8 cellular contexts compared by ENCODE assay signal in genomic region chr1:165632152-165632469, GRCh38. TPM values are rescaled to one million over a fixed set of nuclear protein-coding genes. Genes with fewer than 3 reads are reported as not detected.
A peak's percentile ranks its signal among the peaks of the same experiment; 100 is the strongest.
DNase-seq lines count a peak whose midpoint lies in the region; ATAC-seq and TF ChIP-seq lines count a peak whose summit lies in the region.

No MANE protein-coding gene starts in this region.

- CTCF ChIA-PET in Caco-2 (lab: Charles Lee): interaction anchor here (0.6 to 1.0 kb wide), 2 partner anchors 30 to 70 kb away, joined by 4 to 6 read pairs; no protein-coding TSS in a partner anchor

- H3K4me3 ChIP-seq in Caco-2 (ENCODE audit: low read depth, low read length) (peak overlapping the region; percentile 72), fibroblast of the aortic adventitia (ENCODE audit: low read depth, low read length) (peak overlapping the region; percentile 97), rectal smooth muscle tissue (ENCODE audit: low read length) (peak overlapping the region; percentile 90)

- H3K9me3 Mint-ChIP-seq in Caco-2 (ENCODE audit: unreplicated experiment): no peaks in the 10 kb centered on the region

- H3K27me3 ChIP-seq in Caco-2 (replicated peaks; ENCODE audit: control insufficient read depth, insufficient read depth, low read length) (no peaks in the 10 kb centered on the region), rectal smooth muscle tissue (ENCODE audit: control insufficient read depth, insufficient read depth, low read length) (no peaks in the 10 kb centered on the region)

- H3K27ac Mint-ChIP-seq in Caco-2 (ENCODE audit: unreplicated experiment): no peak overlapping the region

- H3K9ac ChIP-seq in rectal smooth muscle tissue (ENCODE audit: low read length): peak overlapping the region; percentile 53

- peaks cover 24% of the 10 kb centered on the region for H3K4me1 ChIP-seq in Caco-2
- peaks cover 12% of the 10 kb centered on the region for H3K4me1 ChIP-seq in rectal smooth muscle tissue (ENCODE audit: control insufficient read depth, insufficient read depth, low read length)

- H3K9me3 ChIP-seq in Caco-2: no peaks in the 10 kb centered on the region

- TF ChIP-seq CTCF in Caco-2 (IDR thresholded peaks at IDR 0.05; ENCODE audit: insufficient read depth in 1 of 2, low read depth in 1 of 2, low read length in 1 of 2, severe bottlenecking in 1 of 2, unreplicated experiment in 1 of 2) (no peak), fibroblast of the aortic adventitia (IDR thresholded peaks at IDR 0.05; ENCODE audit: insufficient read depth, low read length) (no peak)

- no peaks in the 10 kb centered on the region for H3K27me3 Mint-ChIP-seq in Caco-2 (ENCODE audit: insufficient read depth, unreplicated experiment)

- no peak for ATAC-seq in GM19395 (IDR thresholded peaks at IDR 0.05; ENCODE audit: unreplicated experiment)
- ATAC-seq in GM18868 (IDR thresholded peaks at IDR 0.05; ENCODE audit: unreplicated experiment): no peak

- POLR2A ChIA-PET in Caco-2 (lab: Charles Lee): interaction anchor here (0.6 kb wide), 1 partner anchor 28 kb away, joined by 4 read pairs; no protein-coding TSS in a partner anchor

- H3K36me3 Mint-ChIP-seq in Caco-2 (ENCODE audit: insufficient read depth, unreplicated experiment): peaks cover 11% of the 10 kb centered on the region

- H3K4me3 Mint-ChIP-seq in Caco-2 (ENCODE audit: unreplicated experiment): no peak overlapping the region

- H3K36me3 ChIP-seq in Caco-2 (ENCODE audit: control insufficient read depth, insufficient read depth, low read length) (no peaks in the 10 kb centered on the region), rectal smooth muscle tissue (ENCODE audit: control insufficient read depth, insufficient read depth, low read length) (no peaks in the 10 kb centered on the region)

- H3K27ac ChIP-seq in rectal smooth muscle tissue (ENCODE audit: low read depth, low read length): peak overlapping the region; percentile 91

- DNase-seq in Caco-2 (peak; percentile 50 to 66), RKO (ENCODE audit: low spot score) (peak; percentile 3), fibroblast of the aortic adventitia (ENCODE audit: low read depth) (no peak), mesenteric fat pad (ENCODE audit: low spot score) (no peak)
- no peak for DNase-seq in stimulated activated CD4-positive, alpha-beta T cell treated with anti-CD3 and anti-CD28 coated beads, Interleukin-4, amount 100 ng/mL, for 4 hours

- H3K4me1 Mint-ChIP-seq in Caco-2 (ENCODE audit: low read depth, unreplicated experiment): peaks cover 31% of the 10 kb centered on the region

- intact Hi-C loops in Caco-2 (cut with micrococcal nuclease; ENCODE audit: unreplicated experiment): loop anchor here (1.0 to 5.0 kb wide), 2 partner anchors 31 to 135 kb away; partner anchors contain the start of gene TMCO1

- TSS peak; percentile 39 for BruUV-seq in Caco-2 (replicated peaks; lab: Mats Ljungman, UMichigan)

RNA-seq across cellular contexts. Expression of gene MGST3, which starts 1.1 kb away (rescaled TPM):
- total RNA-seq in Caco-2 (2022): 173 and 193 TPM in 2 replicates
- total RNA-seq in fibroblast of the aortic adventitia (ENCODE audit: low replicate concordance): 178 and 183 TPM in 2 replicates
- total RNA-seq in mesenteric fat pad: 418 TPM

Comparison
In these comparisons a context has a peak if more than half of its experiments do, and no peak if none do; other contexts are left out.
1. DNase-seq: peak in Caco-2 (2 of 2) and RKO (single experiment); none in fibroblast of the aortic adventitia (single experiment), mesenteric fat pad (single experiment) and stimulated activated CD4-positive, alpha-beta T cell treated with anti-CD3 and anti-CD28 coated beads, Interleukin-4, amount 100 ng/mL, for 4 hours (0 of 2).
2. Peak in every context shown above with its lines, with median percentiles within 50 percentile points of each other: H3K4me3 ChIP-seq.